7 cellular contexts compared by ENCODE assay signal in genomic region chr12:9798008-9798619, GRCh38. TPM values are rescaled to one million over a fixed set of nuclear protein-coding genes. Genes with fewer than 3 reads are reported as not detected.
DNase-seq lines count a peak whose midpoint lies in the region; ATAC-seq and TF ChIP-seq lines count a peak whose summit lies in the region.

No MANE protein-coding gene starts in this region.

- no peak overlapping the region for H3K4me3 Mint-ChIP-seq in nephron

- no peaks in the 10 kb centered on the region for H3K36me3 Mint-ChIP-seq in nephron (ENCODE audit: low read depth)

- peak; percentile 98 for ATAC-seq in GM18502 (IDR thresholded peaks at IDR 0.05; ENCODE audit: poor library complexity, unreplicated experiment)
- peak; percentile 97 for ATAC-seq in HG02588 (IDR thresholded peaks at IDR 0.05; ENCODE audit: unreplicated experiment)

- TF ChIP-seq CTCF in nephron (IDR thresholded peaks at IDR 0.05; ENCODE audit: unreplicated experiment in 3 of 3): peak; percentile 36 to 52 (median 39)

- H3K27me3 Mint-ChIP-seq in nephron (ENCODE audit: low read depth): no peaks in the 10 kb centered on the region

- H3K4me1 Mint-ChIP-seq in nephron: no peaks in the 10 kb centered on the region

- peak; percentile 6 for DNase-seq in NCI-H1105 (lab: John Stamatoyannopoulos, UW)
- DNase-seq in activated CD4-positive, alpha-beta T cell treated with anti-CD3 and anti-CD28 coated beads for 1 hour: peak; percentile 52
- DNase-seq in effector CD4-positive, alpha-beta T cell: peak; percentile 53
- peak; percentile 75 for DNase-seq in ureter (ENCODE audit: low spot score)

- H3K9me3 Mint-ChIP-seq in nephron: no peaks in the 10 kb centered on the region

- H3K27ac Mint-ChIP-seq in nephron: no peak overlapping the region

RNA-seq across cellular contexts. Expression of gene KLRF1, which starts 29.2 kb away (rescaled TPM):
- total RNA-seq in ureter: 0.42 TPM

RNA-seq across cellular contexts. Expression of gene CD69, which starts 37.4 kb away (rescaled TPM):
- 10.7 TPM for total RNA-seq in ureter

Comparison
In these comparisons a context has a peak if more than half of its experiments do, and no peak if none do; other contexts are left out.
1. Peak in every context shown above with its lines: DNase-seq and ATAC-seq.
2. DNase-seq: peak in every context shown above with its lines; median percentile 75 in ureter; 53 in effector CD4-positive, alpha-beta T cell; 52 in activated CD4-positive, alpha-beta T cell treated with anti-CD3 and anti-CD28 coated beads for 1 hour; 6 in NCI-H1105.